19 cellular contexts compared by ENCODE assay signal in the genomic region with DNA sequence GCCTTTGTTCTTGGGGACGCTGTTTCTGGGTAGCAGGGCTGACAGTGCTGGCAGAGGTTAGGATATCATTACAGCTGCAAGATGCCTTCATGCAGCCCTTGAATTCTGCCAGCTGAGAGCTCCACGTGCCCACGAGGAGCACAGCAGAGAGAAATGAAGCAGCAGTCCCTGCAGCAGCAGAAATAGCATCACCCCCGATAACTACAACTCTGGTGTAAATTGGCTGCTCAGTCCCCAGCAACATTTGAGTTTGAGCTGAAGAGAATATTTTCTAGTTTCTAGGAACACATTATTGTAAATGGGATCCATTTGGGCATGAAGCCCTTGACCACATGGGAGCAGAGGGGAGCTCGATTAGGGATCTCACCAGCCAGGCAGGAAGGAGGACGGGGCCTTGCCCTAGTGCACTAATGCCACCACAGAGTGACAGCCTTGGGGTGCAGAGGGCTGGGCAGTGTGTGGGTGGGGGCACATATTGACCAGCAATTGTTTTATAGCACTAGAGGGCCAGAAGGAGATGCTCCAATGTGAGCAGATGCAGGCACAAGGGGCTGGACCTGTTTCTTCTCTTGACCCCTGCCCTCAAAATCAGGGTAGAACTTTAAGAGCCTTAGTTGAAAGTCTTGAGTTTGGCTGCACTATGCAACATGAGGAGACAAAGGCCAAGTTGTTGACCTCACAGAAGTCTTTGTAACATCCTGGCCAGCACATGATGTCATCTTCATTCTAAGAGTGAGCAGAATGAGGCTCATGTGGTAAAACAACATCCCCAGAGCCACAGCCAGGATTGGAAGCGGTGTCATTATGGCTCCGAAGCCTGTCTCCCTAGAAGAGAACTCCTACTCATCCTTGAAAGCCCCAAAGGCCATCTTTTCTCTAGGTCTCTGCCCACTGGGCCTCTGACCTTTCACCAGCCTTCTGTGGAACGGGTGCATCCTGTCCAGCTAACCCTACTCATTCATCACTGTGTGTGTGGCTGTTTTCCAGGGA. TPM values are rescaled to one million over a fixed set of nuclear protein-coding genes. Genes with fewer than 3 reads are reported as not detected.
"Had no signal": no experiment of that assay in that cellular context is flagged by ENCODE, and none has a peak within 500 bp of the region (broad histone marks: within the 10 kb centered on the region; RNA-seq: fewer than 3 reads in every experiment).

No MANE protein-coding gene starts in this region.

- DNase-seq: activated CD4-positive, alpha-beta T cell treated with anti-CD3 and anti-CD28 coated beads, Interleukin-2, amount 50 U/mL, for 1 hour; activated gamma-delta T cell; adrenal gland; dermis blood vessel endothelial cell; effector memory CD4-positive, alpha-beta T cell; esophagus squamous epithelium; foreskin keratinocyte; stimulated activated CD4-positive, alpha-beta T cell treated with anti-CD3 and anti-CD28 coated beads, Interleukin-4, amount 100 ng/mL, for 1 hour; stomach; T-helper 1 cell; T1000 had no signal

- H3K27ac Mint-ChIP-seq: activated naive CD4-positive, alpha-beta T cell treated with anti-CD3 and anti-CD28 coated beads, Interleukin-2, amount 50 U/mL, for 72 hours; mesothelial cell of epicardium; nephron; type B pancreatic cell had no signal

- H3K4me2 ChIP-seq: hepatocyte, smooth muscle cell had no signal

- H3K27me3 ChIP-seq: adrenal gland, esophagus squamous epithelium, foreskin keratinocyte, hepatocyte, right lobe of liver, stomach had no signal

- H3K9me3 ChIP-seq: adrenal gland, esophagus squamous epithelium, prostate gland, right lobe of liver had no signal

- H2AFZ ChIP-seq: hepatocyte had no signal

- H3K4me1 ChIP-seq: adrenal gland, esophagus squamous epithelium, foreskin keratinocyte, prostate gland, right lobe of liver, stomach had no signal

- H3K36me3 ChIP-seq: adrenal gland, esophagus squamous epithelium, prostate gland, right lobe of liver, stomach had no signal

- H3K9me3 Mint-ChIP-seq: type B pancreatic cell had no signal

- H3K27ac ChIP-seq: adrenal gland, esophagus squamous epithelium, foreskin keratinocyte, hepatocyte, right lobe of liver, stomach had no signal

- H3K27me3 Mint-ChIP-seq: type B pancreatic cell had no signal

- H3K36me3 Mint-ChIP-seq: activated naive CD4-positive, alpha-beta T cell treated with anti-CD3 and anti-CD28 coated beads, Interleukin-2, amount 50 U/mL, for 72 hours; mesothelial cell of epicardium; type B pancreatic cell had no signal

- H3K4me1 Mint-ChIP-seq: mesothelial cell of epicardium, nephron had no signal

- H3K4me3 Mint-ChIP-seq: mesothelial cell of epicardium, nephron, type B pancreatic cell had no signal

- H3K4me3 ChIP-seq: adrenal gland, esophagus squamous epithelium, hepatocyte, prostate gland, right lobe of liver, smooth muscle cell, stomach had no signal

- ATAC-seq: activated naive CD4-positive, alpha-beta T cell treated with anti-CD3 and anti-CD28 coated beads, Interleukin-2, amount 50 U/mL, for 72 hours; foreskin keratinocyte; right lobe of liver had no signal

RNA-seq across cellular contexts. Expression of gene ADCY1, which starts 52.6 kb away (rescaled TPM):
- polyA plus RNA-seq: smooth muscle cell had no signal
